Comparison of ENCODE assay signal across 8 cellular contexts in the genomic region with DNA sequence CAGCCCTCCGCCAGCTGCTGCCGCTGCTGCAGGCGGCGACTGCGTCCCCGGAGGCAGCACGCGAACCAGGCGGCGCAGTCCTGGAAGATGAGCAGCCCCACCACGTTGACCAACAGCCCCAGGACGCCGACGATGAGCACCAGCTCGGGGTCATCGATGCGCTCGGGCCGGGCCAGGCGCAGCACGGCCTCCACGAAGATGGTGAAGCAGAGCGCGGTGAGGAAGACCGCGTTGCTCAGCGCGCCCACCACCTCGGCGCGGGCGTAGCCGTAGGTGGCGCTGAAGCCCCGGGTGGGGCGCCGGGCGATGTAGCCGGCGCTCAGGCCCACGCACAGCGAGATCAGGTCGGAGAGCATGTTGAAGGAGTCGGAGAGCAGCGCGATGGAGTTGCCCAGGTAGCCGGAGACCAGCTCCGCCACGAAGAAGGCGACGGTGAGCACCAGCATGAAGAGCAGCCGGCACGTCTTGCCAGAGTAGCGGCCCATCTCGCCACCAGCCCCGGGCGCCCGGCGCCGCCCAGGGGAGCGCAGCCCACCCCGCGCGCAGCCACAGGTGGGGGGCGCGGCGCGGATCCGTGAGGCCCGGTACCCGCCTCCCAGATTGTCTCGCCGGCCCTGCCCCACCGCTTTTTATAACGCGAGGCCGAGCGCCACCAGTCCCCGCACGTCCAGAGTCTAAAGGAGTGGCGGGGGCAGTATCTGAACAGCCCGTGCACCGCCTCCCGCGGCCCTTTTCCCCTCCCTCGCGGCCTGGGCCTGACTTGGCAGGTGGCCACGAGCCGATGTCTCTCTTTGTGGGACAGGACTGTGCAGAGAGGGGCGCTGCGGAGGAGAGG. TPM values are rescaled to one million over a fixed set of nuclear protein-coding genes. Genes with fewer than 3 reads are reported as not detected.
DNase-seq lines count a peak whose midpoint lies in the region; ATAC-seq and TF ChIP-seq lines count a peak whose summit lies in the region.

SLC30A10 (minus strand) TSS at position 602 of the 835 bp plus-strand sequence; CDS start at position 485, 117 bp downstream.

- no peak within 1 kb of the TSS for H3K9ac ChIP-seq in muscle layer of colon (ENCODE audit: low read length)

- H3K4me3 ChIP-seq in DOHH2 (ENCODE audit: low read length) (no peak within 1 kb of the TSS), HAP-1 (peak within 1 kb of the TSS; percentile 34), muscle layer of colon (ENCODE audit: low read depth in 1 of 2, low read length in 2 of 2) (peak within 1 kb of the TSS; percentile 41 to 49), urinary bladder (ENCODE audit: low read depth, low read length) (peak within 1 kb of the TSS; percentile 30)

- TF ChIP-seq CTCF in DOHH2 (IDR thresholded peaks at IDR 0.05; ENCODE audit: low read depth, low read length, poor library complexity, severe bottlenecking), result no peak

- no peaks in the 10 kb centered on the region for H3K36me3 ChIP-seq in DOHH2 (ENCODE audit: control insufficient read depth, low read length)
- H3K36me3 ChIP-seq in HAP-1 (replicated peaks), result no peaks in the 10 kb centered on the region
- H3K36me3 ChIP-seq in muscle layer of colon (ENCODE audit: insufficient read depth, low read length), result no peaks in the 10 kb centered on the region
- no peaks in the 10 kb centered on the region for H3K36me3 ChIP-seq in urinary bladder (ENCODE audit: insufficient read depth)

- peak within 1 kb of the TSS; percentile 33; the same call in 1 of the 2 replicates for H3K4me2 ChIP-seq in DOHH2 (ENCODE audit: low read length)

- ATAC-seq in SK-N-SH treated with all-trans-retinoic acid at 6 μM for 48 hours (peak; percentile 78), esophagus mucosa (peak; percentile 43)

- H3K9me3 ChIP-seq in DOHH2 (ENCODE audit: control insufficient read depth, insufficient read depth, low read length) (no peaks in the 10 kb centered on the region), HAP-1 (no peaks in the 10 kb centered on the region), muscle layer of colon (ENCODE audit: low read length) (no peaks in the 10 kb centered on the region)

- DNase-seq in HAP-1 (ENCODE audit: low spot score in 2 of 2) (peak in 1 of 2 experiments; percentile 49), GM19238 (ENCODE audit: insufficient read length, low spot score) (no peak), A172 (ENCODE audit: low spot score) (no peak)

- no peaks in the 10 kb centered on the region for H3K9me2 ChIP-seq in DOHH2 (replicated peaks; ENCODE audit: control insufficient read depth, low read length)

- in situ Hi-C loops in HAP-1 (cut with MboI; ENCODE audit: low sequenced_read_pairs), result no loop called here

- WGBS in urinary bladder, result under 1% methylated on average over 91 of the region's 91 CpGs

- no peaks in the 10 kb centered on the region for H3K79me2 ChIP-seq in DOHH2 (ENCODE audit: control insufficient read depth, low read length)

- no peaks in the 10 kb centered on the region for H3F3A ChIP-seq in DOHH2 (ENCODE audit: control insufficient read depth, insufficient read depth)

- H3K27me3 ChIP-seq in DOHH2 (ENCODE audit: control insufficient read depth, low read length) (peaks cover 19% of the 10 kb centered on the region), HAP-1 (ENCODE audit: low read depth) (peaks cover 3% of the 10 kb centered on the region; the same call in 1 of the 2 replicates), muscle layer of colon (ENCODE audit: control insufficient read depth in 1 of 2, insufficient read depth in 2 of 2, low read length in 2 of 2) (peaks cover 10 to 19% of the 10 kb centered on the region in 2 donors)

- no peaks in the 10 kb centered on the region for H4K20me1 ChIP-seq in DOHH2 (ENCODE audit: control insufficient read depth, insufficient read depth, low read depth, low read length)

- H3K4me1 ChIP-seq in DOHH2 (ENCODE audit: control insufficient read depth, low read length) (no peaks in the 10 kb centered on the region), HAP-1 (0 out of 2 replicates have a peak, but pooled peaks cover 4% of the 10 kb centered on the region), muscle layer of colon (ENCODE audit: insufficient read depth, low read length) (no peaks in the 10 kb centered on the region), urinary bladder (ENCODE audit: insufficient read depth) (peaks cover 2% of the 10 kb centered on the region)

- H3K27ac ChIP-seq in DOHH2 (ENCODE audit: low read depth, low read length) (no peak within 1 kb of the TSS), muscle layer of colon (ENCODE audit: low read depth, low read length) (no peak within 1 kb of the TSS), urinary bladder (ENCODE audit: low read depth) (no peak within 1 kb of the TSS)

TF ChIP-seq in SK-N-SH treated with all-trans-retinoic acid at 6 μM for 48 hours, 23 proteins besides CTCF, POLR2A, EP300 and RAD21:
- no peak for TF ChIP-seq SNAI2 (CRISPR knock-in tag; IDR thresholded peaks at IDR 0.05)
- no peak for TF ChIP-seq ISL1 (CRISPR knock-in tag; IDR thresholded peaks at IDR 0.05)
- TF ChIP-seq ZFP3 (CRISPR knock-in tag; IDR thresholded peaks at IDR 0.05), result no peak
- TF ChIP-seq, protein P1, sequence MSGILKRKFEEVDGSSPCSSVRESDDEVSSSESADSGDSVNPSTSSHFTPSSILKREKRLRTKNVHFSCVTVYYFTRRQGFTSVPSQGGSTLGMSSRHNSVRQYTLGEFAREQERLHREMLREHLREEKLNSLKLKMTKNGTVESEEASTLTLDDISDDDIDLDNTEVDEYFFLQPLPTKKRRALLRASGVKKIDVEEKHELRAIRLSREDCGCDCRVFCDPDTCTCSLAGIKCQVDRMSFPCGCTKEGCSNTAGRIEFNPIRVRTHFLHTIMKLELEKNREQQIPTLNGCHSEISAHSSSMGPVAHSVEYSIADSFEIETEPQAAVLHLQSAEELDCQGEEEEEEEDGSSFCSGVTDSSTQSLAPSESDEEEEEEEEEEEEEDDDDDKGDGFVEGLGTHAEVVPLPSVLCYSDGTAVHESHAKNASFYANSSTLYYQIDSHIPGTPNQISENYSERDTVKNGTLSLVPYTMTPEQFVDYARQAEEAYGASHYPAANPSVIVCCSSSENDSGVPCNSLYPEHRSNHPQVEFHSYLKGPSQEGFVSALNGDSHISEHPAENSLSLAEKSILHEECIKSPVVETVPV (CRISPR knock-in tag; IDR thresholded peaks at IDR 0.05), result no peak
- TF ChIP-seq ESRRG (CRISPR knock-in tag; IDR thresholded peaks at IDR 0.05), result no peak
- TF ChIP-seq OSR1 (CRISPR knock-in tag; IDR thresholded peaks at IDR 0.05), result no peak
- TF ChIP-seq PATZ1 (CRISPR knock-in tag; IDR thresholded peaks at IDR 0.05; ENCODE audit: borderline replicate concordance), result no peak
- TF ChIP-seq, protein P2, sequence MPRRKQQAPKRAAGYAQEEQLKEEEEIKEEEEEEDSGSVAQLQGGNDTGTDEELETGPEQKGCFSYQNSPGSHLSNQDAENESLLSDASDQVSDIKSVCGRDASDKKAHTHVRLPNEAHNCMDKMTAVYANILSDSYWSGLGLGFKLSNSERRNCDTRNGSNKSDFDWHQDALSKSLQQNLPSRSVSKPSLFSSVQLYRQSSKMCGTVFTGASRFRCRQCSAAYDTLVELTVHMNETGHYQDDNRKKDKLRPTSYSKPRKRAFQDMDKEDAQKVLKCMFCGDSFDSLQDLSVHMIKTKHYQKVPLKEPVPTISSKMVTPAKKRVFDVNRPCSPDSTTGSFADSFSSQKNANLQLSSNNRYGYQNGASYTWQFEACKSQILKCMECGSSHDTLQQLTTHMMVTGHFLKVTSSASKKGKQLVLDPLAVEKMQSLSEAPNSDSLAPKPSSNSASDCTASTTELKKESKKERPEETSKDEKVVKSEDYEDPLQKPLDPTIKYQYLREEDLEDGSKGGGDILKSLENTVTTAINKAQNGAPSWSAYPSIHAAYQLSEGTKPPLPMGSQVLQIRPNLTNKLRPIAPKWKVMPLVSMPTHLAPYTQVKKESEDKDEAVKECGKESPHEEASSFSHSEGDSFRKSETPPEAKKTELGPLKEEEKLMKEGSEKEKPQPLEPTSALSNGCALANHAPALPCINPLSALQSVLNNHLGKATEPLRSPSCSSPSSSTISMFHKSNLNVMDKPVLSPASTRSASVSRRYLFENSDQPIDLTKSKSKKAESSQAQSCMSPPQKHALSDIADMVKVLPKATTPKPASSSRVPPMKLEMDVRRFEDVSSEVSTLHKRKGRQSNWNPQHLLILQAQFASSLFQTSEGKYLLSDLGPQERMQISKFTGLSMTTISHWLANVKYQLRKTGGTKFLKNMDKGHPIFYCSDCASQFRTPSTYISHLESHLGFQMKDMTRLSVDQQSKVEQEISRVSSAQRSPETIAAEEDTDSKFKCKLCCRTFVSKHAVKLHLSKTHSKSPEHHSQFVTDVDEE (CRISPR knock-in tag; IDR thresholded peaks at IDR 0.05), result no peak
- no peak for TF ChIP-seq RARB (CRISPR knock-in tag; IDR thresholded peaks at IDR 0.05)
- TF ChIP-seq ZNF565 (CRISPR knock-in tag; conservative IDR thresholded peaks at IDR 0.05; ENCODE audit: low read depth), result no peak

RNA-seq across cellular contexts. Expression of gene SLC30A10, which starts in this region (rescaled TPM):
- 0.12 TPM for total RNA-seq in esophagus mucosa
- 1.4 TPM for total RNA-seq in urinary bladder
- polyA plus RNA-seq in urinary bladder, result not detected
- not detected in 2 replicates for total RNA-seq in A172 (2014; rRNA removed; shearing (Covaris generic))

Comparison
In these comparisons a context has a peak if more than half of its experiments do, and no peak if none do; other contexts are left out.
1. Peak in ATAC-seq in esophagus mucosa; RNA of the gene not detected or under 1 TPM.